22 cellular contexts compared by ENCODE assay signal in genomic region chr15:92613841-92614240, GRCh38. TPM values are rescaled to one million over a fixed set of nuclear protein-coding genes. Genes with fewer than 3 reads are reported as not detected.
DNase-seq lines count a peak whose midpoint lies in the region; ATAC-seq, FAIRE-seq and TF ChIP-seq lines count a peak whose summit lies in the region.
"Had no signal": no experiment of that assay in that cellular context is flagged by ENCODE, and none has a peak within 500 bp of the region (broad histone marks: within the 10 kb centered on the region; RNA-seq: fewer than 3 reads in every experiment).

No MANE protein-coding gene starts in this region.

- H3K27ac ChIP-seq in right lobe of liver (peak overlapping the region in 2 of 3 donors; percentile 49 to 92), HepG2 (ENCODE audit: extremely low read length, insufficient read depth, low read length) (no peak overlapping the region)
- H3K27ac ChIP-seq: HL-60, SJSA1 had no signal

- TF ChIP-seq EP300 in HepG2 (IDR thresholded peaks at IDR 0.05; ENCODE audit: low read depth in 2 of 2, low read length in 2 of 2) (no peak), HepG2 (CRISPR knock-in tag; IDR thresholded peaks at IDR 0.05; ENCODE audit: borderline replicate concordance) (no peak)

- FAIRE-seq in HepG2 (lab: Jason Lieb, UNC) = no peak
- FAIRE-seq: A204.1, G401.6, GM12892, H1, RCC 7860 had no signal

- TF ChIP-seq CTCF in right lobe of liver (IDR thresholded peaks at IDR 0.05) = no peak
- TF ChIP-seq CTCF in HepG2 (CRISPR knock-in tag; IDR thresholded peaks at IDR 0.05) = no peak
- TF ChIP-seq CTCF in type B pancreatic cell (conservative IDR thresholded peaks at IDR 0.05) = no peak

- H3K9me3 ChIP-seq in right lobe of liver = no peaks in the 10 kb centered on the region
- no peaks in the 10 kb centered on the region for H3K9me3 ChIP-seq in HepG2 (ENCODE audit: low read length)
- H3K9me3 ChIP-seq: SJSA1 had no signal

- no peaks in the 10 kb centered on the region for H3K9me3 Mint-ChIP-seq in type B pancreatic cell

- H3K4me2 ChIP-seq in HepG2 (ENCODE audit: low read depth, low read length) = no peak overlapping the region

- no peaks in the 10 kb centered on the region for H3K79me2 ChIP-seq in HepG2 (ENCODE audit: insufficient read depth, low read length)

- H3K36me3 ChIP-seq in right lobe of liver (no peaks in the 10 kb centered on the region), HepG2 (replicated peaks in 1 of 2; ENCODE audit: control insufficient read depth in 1 of 2, insufficient read depth in 2 of 2, low read length in 2 of 2) (no peaks in the 10 kb centered on the region)
- H3K36me3 ChIP-seq: SJSA1 had no signal

- CTCF ChIA-PET in HepG2 (lab: Yijun Ruan, JAX; ENCODE audit: low intra/inter-chr PET ratio, low total read pairs) = no interaction called here

- H2AFZ ChIP-seq in HepG2 (ENCODE audit: low read length) = no peak overlapping the region

- H3K4me1 ChIP-seq in right lobe of liver (peaks cover 0 to 40% (median 21%) of the 10 kb centered on the region in 4 donors), HepG2 (ENCODE audit: insufficient read depth, low read length) (peaks cover 27% of the 10 kb centered on the region)
- H3K4me1 ChIP-seq: SJSA1 had no signal

- no peak overlapping the region for H3K4me3 ChIP-seq in right lobe of liver
- no peak overlapping the region for H3K4me3 ChIP-seq in HepG2 (replicated peaks in 1 of 3; ENCODE audit: insufficient read depth in 1 of 3, low read depth in 2 of 3, low read length in 3 of 3)
- H3K4me3 ChIP-seq: SJSA1 had no signal

- in situ Hi-C loops in HepG2 (cut with HindIII; ENCODE audit: extremely low pct_ligation_motif_present, low pct_unique_long_range_greater_than_20kb) = no loop called here

- H3K27me3 Mint-ChIP-seq in type B pancreatic cell = no peaks in the 10 kb centered on the region

- peaks cover 8% of the 10 kb centered on the region for H3K4me1 Mint-ChIP-seq in type B pancreatic cell (ENCODE audit: unreplicated experiment)
- H3K4me1 Mint-ChIP-seq: CD14-positive monocyte had no signal

- no peak for TF ChIP-seq RAD21 in HepG2 (CRISPR knock-in tag; IDR thresholded peaks at IDR 0.05)

- H3K27me3 ChIP-seq in right lobe of liver (no peaks in the 10 kb centered on the region), HepG2 (ENCODE audit: control insufficient read depth in 1 of 2, insufficient read depth in 2 of 2, low read length in 2 of 2) (peaks cover 0 to 3% of the 10 kb centered on the region in 2 experiments; a peak in 1 of 5 replicates)
- H3K27me3 ChIP-seq: SJSA1 had no signal

- intact Hi-C loops in right lobe of liver (cut with DNase I) (loop anchor here in 1 of 2 donors (10.0 kb wide), 1 partner anchor 51 kb away; no protein-coding TSS in a partner anchor), HepG2 (cut with micrococcal nuclease; ENCODE audit: unreplicated experiment) (loop anchor here (10.0 kb wide), 1 partner anchor 51 kb away; no protein-coding TSS in a partner anchor), sciatic nerve (cut with DNase I) (no loop called here)

- DNase-seq in right lobe of liver (no peak), HepG2 (ENCODE audit: low spot score) (no peak), islet precursor cell (peak; percentile 39), sciatic nerve (ENCODE audit: low spot score) (peak; percentile 22), type B pancreatic cell (ENCODE audit: extremely low spot score, unreplicated experiment) (no peak), NCI-H2107 (lab: John Stamatoyannopoulos, UW) (no peak)
- DNase-seq in stimulated activated CD8-positive, alpha-beta memory T cell treated with anti-CD3 and anti-CD28 coated beads, Interleukin-4, amount 100 ng/mL, for 48 hours = no peak
- DNase-seq: KBM-7, NCI-H1092, NCI-H1436 treated with DMSO at 0.1 percent for 48 hours, NCI-H2171, NCI-H524 treated with DMSO at 0.1 percent for 48 hours had no signal

- TF ChIP-seq POLR2A in right lobe of liver (IDR thresholded peaks at IDR 0.05) (no peak), HepG2 (IDR thresholded peaks at IDR 0.05; ENCODE audit: insufficient read depth in 1 of 2, low read depth in 2 of 2, low read length in 2 of 2) (no peak)

- H3K4me3 Mint-ChIP-seq in type B pancreatic cell = no peak overlapping the region
- H3K4me3 Mint-ChIP-seq: CD14-positive monocyte had no signal

- 80% methylated on average over 1 of the region's 7 CpGs for WGBS in right lobe of liver (ENCODE audit: insufficient coverage, low coverage, low lambda C conversion rate, missing lambda C conversion rate)
- 49% methylated on average over 6 of the region's 7 CpGs for WGBS in HepG2 (ENCODE audit: low lambda C conversion rate)

- ATAC-seq in right lobe of liver (no peak), HepG2 (no peak), sciatic nerve (no peak)
- ATAC-seq: HCT116, Right ventricle myocardium inferior had no signal

- no peak overlapping the region for H3K27ac Mint-ChIP-seq in type B pancreatic cell
- H3K27ac Mint-ChIP-seq: CD14-positive monocyte had no signal

- H4K20me1 ChIP-seq in HepG2 (ENCODE audit: insufficient read depth, low read length) = no peaks in the 10 kb centered on the region

- POLR2A ChIA-PET in HepG2 (lab: Yijun Ruan, JAX) = no interaction called here

- no TSS peak for BruUV-seq in HepG2 (replicated peaks; lab: Mats Ljungman, UMichigan)

- peaks cover 4% of the 10 kb centered on the region for H3K36me3 Mint-ChIP-seq in type B pancreatic cell
- H3K36me3 Mint-ChIP-seq: CD14-positive monocyte had no signal

- no peak overlapping the region for H3K9ac ChIP-seq in HepG2 (ENCODE audit: insufficient read depth, low read depth, low read length)

TF ChIP-seq in HepG2, 621 proteins besides CTCF, POLR2A, EP300 and RAD21:
- no peak for TF ChIP-seq ZNF772 (CRISPR knock-in tag; IDR thresholded peaks at IDR 0.05)
- no peak for TF ChIP-seq SSRP1 (CRISPR knock-in tag; IDR thresholded peaks at IDR 0.05)
- TF ChIP-seq ZNF460 (CRISPR knock-in tag; IDR thresholded peaks at IDR 0.05; ENCODE audit: borderline replicate concordance) = no peak
- no peak for TF ChIP-seq ZFP36 (IDR thresholded peaks at IDR 0.05; ENCODE audit: borderline replicate concordance, low read depth, low read length, partially characterized antibody)
- no peak for TF ChIP-seq IRF2 (CRISPR knock-in tag; IDR thresholded peaks at IDR 0.05)
- no peak for TF ChIP-seq ZNF562 (CRISPR knock-in tag; IDR thresholded peaks at IDR 0.05; ENCODE audit: borderline replicate concordance)
- TF ChIP-seq HNF1B (CRISPR knock-in tag; IDR thresholded peaks at IDR 0.05) = no peak
- TF ChIP-seq ZMYM4 (CRISPR knock-in tag; IDR thresholded peaks at IDR 0.05) = no peak
- no peak for TF ChIP-seq KDM3A (CRISPR knock-in tag; IDR thresholded peaks at IDR 0.05; ENCODE audit: low read depth)
TF ChIP-seq in HepG2: peak in this region for 0.

RNA-seq across cellular contexts. Expression of gene FAM174B, which starts 41.7 kb away (rescaled TPM):
- total RNA-seq in right lobe of liver (10 to 100 TPM in 1 of 6 experiments, 1 to 10 TPM in 5; 2.0 to 11.9 (median 4.7) TPM), HepG2 (2016; rRNA removed; fragmentation: Illumina TruSeq; extraction: Trizol) (1.3 and 2.1 TPM in 2 replicates), sciatic nerve (17.5 TPM), type B pancreatic cell (ENCODE audit: low replicate concordance) (33.2 and 41.4 TPM in 2 replicates)
- 1.6 and 1.7 TPM in 2 replicates for total RNA-seq in HepG2 (2016; cell fraction: cytosol; rRNA removed; fragmentation: Illumina TruSeq; extraction: Trizol; ENCODE audit: low read depth)
- 1.1 and 2.1 TPM in 2 replicates for total RNA-seq in HepG2 (2016; cell fraction: insoluble cytoplasmic fraction; rRNA removed; fragmentation: Illumina TruSeq; extraction: Trizol)
- 1.0 and 1.9 TPM in 2 replicates for total RNA-seq in HepG2 (2016; cell fraction: membrane; rRNA removed; fragmentation: Illumina TruSeq; extraction: Trizol)
- total RNA-seq in HepG2 (2016; cell fraction: nucleus; rRNA removed; fragmentation: Illumina TruSeq; extraction: Trizol) = 2.5 and 4.4 TPM in 2 replicates
- 0.68 and 0.90 TPM in 2 replicates for polyA plus RNA-seq in HepG2 (2011; rRNA removed)
- 0.47 TPM in 1 of 2 replicates, not detected in the other for polyA plus RNA-seq in HepG2 (2011; cell fraction: cytosol; rRNA removed)
- 0.92 and 0.97 TPM in 2 replicates for polyA plus RNA-seq in HepG2 (2011; cell fraction: nucleus; rRNA removed)
- polyA plus RNA-seq in HepG2 (2012) = 0.55 TPM in 2 replicates
- 0.67 TPM in 1 of 2 replicates, not detected in the other for polyA plus RNA-seq in HepG2 (2016; cell fraction: cytosol; fragmentation: Illumina TruSeq; extraction: Trizol; ENCODE audit: low read depth)
- 0.79 and 1.3 TPM in 2 replicates for polyA plus RNA-seq in HepG2 (2016; cell fraction: insoluble cytoplasmic fraction; fragmentation: Illumina TruSeq; extraction: Trizol; ENCODE audit: low read depth)
- 0.34 and 0.90 TPM in 2 replicates for polyA plus RNA-seq in HepG2 (2016; cell fraction: membrane; fragmentation: Illumina TruSeq; extraction: Trizol; ENCODE audit: low read depth)
- 3.7 and 6.7 TPM in 2 replicates for polyA plus RNA-seq in HepG2 (2016; cell fraction: nucleus; fragmentation: Illumina TruSeq; extraction: Trizol; ENCODE audit: insufficient read depth, low read depth)
- polyA minus RNA-seq in HepG2 (2011; rRNA and poly(A)+ RNA removed; ENCODE audit: low replicate concordance) = 0.22 and 12.1 TPM in 2 replicates
- 1.9 TPM in 1 of 2 replicates, not detected in the other for polyA minus RNA-seq in HepG2 (2011; cell fraction: cytosol; rRNA and poly(A)+ RNA removed)
- 3.2 and 4.8 TPM in 2 replicates for polyA minus RNA-seq in HepG2 (2011; cell fraction: nucleus; rRNA and poly(A)+ RNA removed)

Comparison
In these comparisons a context has a peak if more than half of its experiments do, and no peak if none do; other contexts are left out.
1. DNase-seq: peak in islet precursor cell (single experiment) and sciatic nerve (single experiment); none in right lobe of liver (0 of 3), HepG2 (single experiment), type B pancreatic cell (single experiment), NCI-H2107 (single experiment) and stimulated activated CD8-positive, alpha-beta memory T cell treated with anti-CD3 and anti-CD28 coated beads, Interleukin-4, amount 100 ng/mL, for 48 hours (single experiment).